ENCODE assay signal across 18 cellular contexts in genomic region chrX:148448686-148449085, GRCh38. TPM values are rescaled to one million over a fixed set of nuclear protein-coding genes. Genes with fewer than 3 reads are reported as not detected.
"Had no signal": no experiment of that assay in that cellular context is flagged by ENCODE, and none has a peak within 500 bp of the region (broad histone marks: within the 10 kb centered on the region; RNA-seq: fewer than 3 reads in every experiment).

No MANE protein-coding gene starts in this region.

- H3K27me3 Mint-ChIP-seq: activated CD4-positive, alpha-beta T cell treated with anti-CD3 and anti-CD28 coated beads, Interleukin-2, amount 10 ng/mL, durations not matched to agents 7 days and 5 days; T-helper 17 cell had no signal

- H3K4me3 Mint-ChIP-seq: activated CD4-positive, alpha-beta T cell treated with anti-CD3 and anti-CD28 coated beads, Interleukin-2, amount 10 ng/mL, durations not matched to agents 7 days and 5 days; immature natural killer cell; natural killer cell treated with Interleukin-12 subunit alpha and Interleukin-12 subunit beta and Interleukin-15 and Interleukin-18, amount 100 ng/mL, for 72 hours; T-helper 17 cell had no signal

- H3K4me1 ChIP-seq: esophagus muscularis mucosa, right lobe of liver had no signal

- H3K27ac Mint-ChIP-seq: activated CD4-positive, alpha-beta T cell treated with anti-CD3 and anti-CD28 coated beads, Interleukin-2, amount 10 ng/mL, durations not matched to agents 7 days and 5 days; activated naive CD4-positive, alpha-beta T cell treated with anti-CD3 and anti-CD28 coated beads, Interleukin-2, amount 50 U/mL, for 72 hours; activated T-helper 2 cell treated with anti-CD3 and anti-CD28 coated beads, Interferon-gamma antibody, Interleukin-2, Interleukin-4, amounts not matched to agents 10 μg/mL and 5 μg/mL and 100 μg/mL, durations not matched to agents 14 hours and 24 hours and 36 hours; immature natural killer cell; natural killer cell treated with Interleukin-12 subunit alpha and Interleukin-12 subunit beta and Interleukin-15 and Interleukin-18, amount 100 ng/mL, for 72 hours; progenitor cell of endocrine pancreas; T-helper 17 cell had no signal

- H3K27ac ChIP-seq: esophagus muscularis mucosa, right lobe of liver had no signal

- H3K36me3 Mint-ChIP-seq: activated naive CD4-positive, alpha-beta T cell treated with anti-CD3 and anti-CD28 coated beads, Interleukin-2, amount 50 U/mL, for 72 hours; immature natural killer cell; natural killer cell treated with Interleukin-12 subunit alpha and Interleukin-12 subunit beta and Interleukin-15 and Interleukin-18, amount 100 ng/mL, for 72 hours had no signal

- H3K36me3 ChIP-seq: esophagus muscularis mucosa, right lobe of liver had no signal

- H3K27me3 ChIP-seq: esophagus muscularis mucosa, right lobe of liver had no signal

- H3K9me3 Mint-ChIP-seq: activated CD4-positive, alpha-beta T cell treated with anti-CD3 and anti-CD28 coated beads, Interleukin-2, amount 10 ng/mL, durations not matched to agents 7 days and 5 days; activated T-helper 2 cell treated with anti-CD3 and anti-CD28 coated beads, Interferon-gamma antibody, Interleukin-2, Interleukin-4, amounts not matched to agents 10 μg/mL and 5 μg/mL and 100 μg/mL, durations not matched to agents 14 hours and 24 hours and 36 hours; natural killer cell treated with Interleukin-12 subunit alpha and Interleukin-12 subunit beta and Interleukin-15 and Interleukin-18, amount 100 ng/mL, for 72 hours had no signal

- H3K4me1 Mint-ChIP-seq: activated CD4-positive, alpha-beta T cell treated with anti-CD3 and anti-CD28 coated beads, Interleukin-2, amount 10 ng/mL, durations not matched to agents 7 days and 5 days; immature natural killer cell; T-helper 17 cell had no signal

- H3K4me3 ChIP-seq: esophagus muscularis mucosa, right lobe of liver had no signal

- FAIRE-seq: TTC549 had no signal

- ATAC-seq: activated naive CD4-positive, alpha-beta T cell treated with anti-CD3 and anti-CD28 coated beads, Interleukin-2, amount 50 U/mL, for 72 hours; natural killer cell treated with Interleukin-12 subunit alpha and Interleukin-12 subunit beta and Interleukin-15 and Interleukin-18, amount 100 ng/mL, for 72 hours; right lobe of liver; T-helper 17 cell had no signal

- DNase-seq: activated CD4-positive, alpha-beta T cell treated with anti-CD3 and anti-CD28 coated beads, Interleukin-2, amount 10 ng/mL, durations not matched to agents 7 days and 5 days; activated CD4-positive, CD25-positive, alpha-beta regulatory T cell; activated CD8-positive, alpha-beta memory T cell treated with anti-CD3 and anti-CD28 coated beads for 24 hours; amniotic stem cell; glutamatergic neuron; immature natural killer cell; nucleus accumbens; right lobe of liver; stimulated activated naive CD4-positive, alpha-beta T cell; T-helper 17 cell; trophoblast cell had no signal

- H3K9me3 ChIP-seq: esophagus muscularis mucosa, right lobe of liver had no signal

RNA-seq across cellular contexts. Expression of gene AFF2, which starts 51.7 kb away (rescaled TPM):
- total RNA-seq: fibroblast of villous mesenchyme had no signal
- polyA plus RNA-seq: immature natural killer cell had no signal
